ENCODE assay signal across 9 cellular contexts in genomic region chr12:57783466-57783801, GRCh38. TPM values are rescaled to one million over a fixed set of nuclear protein-coding genes. Genes with fewer than 3 reads are reported as not detected.
DNase-seq lines count a peak whose midpoint lies in the region; ATAC-seq, FAIRE-seq and TF ChIP-seq lines count a peak whose summit lies in the region.
"Had no signal": no experiment of that assay in that cellular context is flagged by ENCODE, and none has a peak within 500 bp of the region (broad histone marks: within the 10 kb centered on the region; RNA-seq: fewer than 3 reads in every experiment).

No MANE protein-coding gene starts in this region.

- H3K79me2 ChIP-seq in HepG2 (ENCODE audit: insufficient read depth, low read length): peaks cover 16% of the 10 kb centered on the region

- DNase-seq in activated CD4-positive, alpha-beta T cell treated with anti-CD3 and anti-CD28 coated beads, Interleukin-2, amount 10 ng/mL, durations not matched to agents 24 days and 14 days: no peak
- DNase-seq in activated CD4-positive, alpha-beta T cell treated with anti-CD3 and anti-CD28 coated beads for 1 hour: no peak
- no peak for DNase-seq in activated naive CD8-positive, alpha-beta T cell treated with anti-CD3 and anti-CD28 coated beads, Interleukin-2, amount 10 ng/mL, durations not matched to agents 7 days and 5 days
- DNase-seq in HepG2 (ENCODE audit: low spot score) (no peak), suprapubic skin (ENCODE audit: low spot score in 2 of 2) (no peak), NCI-H2029 treated with DMSO at 0.1 percent for 48 hours (lab: John Stamatoyannopoulos, UW) (no peak), NCI-H446 treated with DMSO at 0.1 percent for 48 hours (lab: John Stamatoyannopoulos, UW) (no peak)
- DNase-seq: COR-L47 had no signal

- no peak for TF ChIP-seq RAD21 in HepG2 (CRISPR knock-in tag; IDR thresholded peaks at IDR 0.05)

- BruUV-seq in HepG2 (replicated peaks; lab: Mats Ljungman, UMichigan): no TSS peak

- no peak for ATAC-seq in activated naive CD8-positive, alpha-beta T cell treated with anti-CD3 and anti-CD28 coated beads, Interleukin-2, amount 10 ng/mL, durations not matched to agents 7 days and 5 days (ENCODE audit: low read depth)
- ATAC-seq in HepG2 (peak; percentile 14), GM19328 (IDR thresholded peaks at IDR 0.05; ENCODE audit: unreplicated experiment) (no peak)

- H3K36me3 ChIP-seq in HepG2 (replicated peaks in 1 of 2; ENCODE audit: control insufficient read depth in 1 of 2, insufficient read depth in 2 of 2, low read length in 2 of 2) (peaks cover 9 to 36% of the 10 kb centered on the region in 2 experiments), suprapubic skin (peaks cover 28% of the 10 kb centered on the region)

- CTCF ChIA-PET in HepG2 (lab: Yijun Ruan, JAX; ENCODE audit: low intra/inter-chr PET ratio, low total read pairs): interaction anchor here (1.8 kb wide), 1 partner anchor 122 kb away, joined by 13 read pairs; no protein-coding TSS in a partner anchor

- POLR2A ChIA-PET in activated naive CD8-positive, alpha-beta T cell treated with anti-CD3 and anti-CD28 coated beads, Interleukin-2, amount 10 ng/mL, durations not matched to agents 7 days and 5 days (lab: Charles Lee): interaction anchor here (0.7 to 3.0 kb wide), 10 partner anchors 9 to 158 kb away, joined by 3 to 29 read pairs (median 3); partner anchors contain the start of genes ATP23, EEF1AKMT3 and METTL1
- POLR2A ChIA-PET in HepG2 (lab: Yijun Ruan, JAX): interaction anchor here (0.7 to 1.7 kb wide), 4 partner anchors 11 to 39 kb away, joined by 3 to 15 read pairs (median 3); partner anchors contain the start of genes AVIL, EEF1AKMT3, METTL1 and TSPAN31

- no peaks in the 10 kb centered on the region; a peak in 1 of 5 replicates for H3K27me3 ChIP-seq in HepG2 (ENCODE audit: control insufficient read depth in 1 of 2, insufficient read depth in 2 of 2, low read length in 2 of 2)
- H3K27me3 ChIP-seq in suprapubic skin: no peaks in the 10 kb centered on the region

- TF ChIP-seq EP300 in HepG2 (IDR thresholded peaks at IDR 0.05; ENCODE audit: low read depth in 2 of 2, low read length in 2 of 2) (no peak), HepG2 (CRISPR knock-in tag; IDR thresholded peaks at IDR 0.05; ENCODE audit: borderline replicate concordance) (no peak), suprapubic skin (IDR thresholded peaks at IDR 0.05) (no peak)

- TF ChIP-seq POLR2A in HepG2 (IDR thresholded peaks at IDR 0.05; ENCODE audit: insufficient read depth in 1 of 2, low read depth in 2 of 2, low read length in 2 of 2): no peak
- no peak for TF ChIP-seq POLR2A in suprapubic skin (IDR thresholded peaks at IDR 0.05)

- FAIRE-seq in HepG2 (lab: Jason Lieb, UNC): no peak

- H3K4me2 ChIP-seq in HepG2 (ENCODE audit: low read depth, low read length): peak overlapping the region; percentile 78

- peaks cover 17% of the 10 kb centered on the region for H3K4me1 ChIP-seq in HepG2 (ENCODE audit: insufficient read depth, low read length)
- H3K4me1 ChIP-seq in suprapubic skin: peaks cover 23% of the 10 kb centered on the region

- H2AFZ ChIP-seq in HepG2 (ENCODE audit: low read length): no peak overlapping the region

- peak overlapping the region; percentile 87 for H3K9ac ChIP-seq in HepG2 (ENCODE audit: insufficient read depth, low read depth, low read length)

- in situ Hi-C loops in HepG2 (cut with HindIII; ENCODE audit: extremely low pct_ligation_motif_present, low pct_unique_long_range_greater_than_20kb): no loop called here

- TF ChIP-seq CTCF in HepG2 (CRISPR knock-in tag; IDR thresholded peaks at IDR 0.05) (no peak), suprapubic skin (IDR thresholded peaks at IDR 0.05) (no peak)

- H3K36me3 Mint-ChIP-seq in activated CD4-positive, alpha-beta T cell treated with anti-CD3 and anti-CD28 coated beads, Interleukin-2, amount 10 ng/mL, durations not matched to agents 24 days and 14 days (ENCODE audit: low read depth): peaks cover 36% of the 10 kb centered on the region
- H3K36me3 Mint-ChIP-seq in activated naive CD8-positive, alpha-beta T cell treated with anti-CD3 and anti-CD28 coated beads, Interleukin-2, amount 10 ng/mL, durations not matched to agents 7 days and 5 days: peaks cover 3% of the 10 kb centered on the region

- H3K27ac ChIP-seq in HepG2 (ENCODE audit: extremely low read length, insufficient read depth, low read length) (peak overlapping the region; percentile 55), suprapubic skin (no peak overlapping the region)

- 55% methylated on average over 12 of the region's 12 CpGs for WGBS in HepG2 (ENCODE audit: low lambda C conversion rate)
- 80% methylated on average over 12 of the region's 12 CpGs for WGBS in suprapubic skin

- peak overlapping the region; percentile 99 for H3K27ac Mint-ChIP-seq in activated CD4-positive, alpha-beta T cell treated with anti-CD3 and anti-CD28 coated beads, Interleukin-2, amount 10 ng/mL, durations not matched to agents 24 days and 14 days
- H3K27ac Mint-ChIP-seq in activated naive CD8-positive, alpha-beta T cell treated with anti-CD3 and anti-CD28 coated beads, Interleukin-2, amount 10 ng/mL, durations not matched to agents 7 days and 5 days: peak overlapping the region; percentile 93

- no peaks in the 10 kb centered on the region for H4K20me1 ChIP-seq in HepG2 (ENCODE audit: insufficient read depth, low read length)

- H3K4me3 ChIP-seq in HepG2 (replicated peaks in 1 of 3; ENCODE audit: insufficient read depth in 1 of 3, low read depth in 2 of 3, low read length in 3 of 3): peak overlapping the region; percentile 95 to 100 (median 99)
- peak overlapping the region; percentile 93 for H3K4me3 ChIP-seq in suprapubic skin

- H3K27me3 Mint-ChIP-seq in activated CD4-positive, alpha-beta T cell treated with anti-CD3 and anti-CD28 coated beads, Interleukin-2, amount 10 ng/mL, durations not matched to agents 24 days and 14 days: no peaks in the 10 kb centered on the region
- no peaks in the 10 kb centered on the region for H3K27me3 Mint-ChIP-seq in activated naive CD8-positive, alpha-beta T cell treated with anti-CD3 and anti-CD28 coated beads, Interleukin-2, amount 10 ng/mL, durations not matched to agents 7 days and 5 days

- peak overlapping the region; percentile 99 for H3K4me3 Mint-ChIP-seq in activated CD4-positive, alpha-beta T cell treated with anti-CD3 and anti-CD28 coated beads, Interleukin-2, amount 10 ng/mL, durations not matched to agents 24 days and 14 days
- peak overlapping the region; percentile 96 for H3K4me3 Mint-ChIP-seq in activated naive CD8-positive, alpha-beta T cell treated with anti-CD3 and anti-CD28 coated beads, Interleukin-2, amount 10 ng/mL, durations not matched to agents 7 days and 5 days

- intact Hi-C loops in activated CD4-positive, alpha-beta T cell treated with anti-CD3 and anti-CD28 coated beads, Interleukin-2, amount 10 ng/mL, durations not matched to agents 24 days and 14 days (cut with micrococcal nuclease): loop anchor here (2.0 kb wide), 2 partner anchors 63 to 115 kb away; partner anchors contain the start of gene CTDSP2
- intact Hi-C loops in HepG2 (cut with micrococcal nuclease; ENCODE audit: unreplicated experiment): no loop called here

- no peaks in the 10 kb centered on the region for H3K9me3 ChIP-seq in HepG2 (ENCODE audit: low read length)
- H3K9me3 ChIP-seq in suprapubic skin: no peaks in the 10 kb centered on the region

- H3K4me1 Mint-ChIP-seq in activated CD4-positive, alpha-beta T cell treated with anti-CD3 and anti-CD28 coated beads, Interleukin-2, amount 10 ng/mL, durations not matched to agents 24 days and 14 days: peaks cover 30% of the 10 kb centered on the region
- peaks cover 33% of the 10 kb centered on the region for H3K4me1 Mint-ChIP-seq in activated naive CD8-positive, alpha-beta T cell treated with anti-CD3 and anti-CD28 coated beads, Interleukin-2, amount 10 ng/mL, durations not matched to agents 7 days and 5 days

- H3K9me3 Mint-ChIP-seq in activated CD4-positive, alpha-beta T cell treated with anti-CD3 and anti-CD28 coated beads, Interleukin-2, amount 10 ng/mL, durations not matched to agents 24 days and 14 days: no peaks in the 10 kb centered on the region
- H3K9me3 Mint-ChIP-seq in activated naive CD8-positive, alpha-beta T cell treated with anti-CD3 and anti-CD28 coated beads, Interleukin-2, amount 10 ng/mL, durations not matched to agents 7 days and 5 days: no peaks in the 10 kb centered on the region

RNA-seq across cellular contexts. Expression of gene TSFM, which starts 0.8 kb away (rescaled TPM):
- 62.5 and 64.3 TPM in 2 replicates for total RNA-seq in activated CD4-positive, alpha-beta T cell treated with anti-CD3 and anti-CD28 coated beads, Interleukin-2, amount 10 ng/mL, durations not matched to agents 24 days and 14 days
- total RNA-seq in activated naive CD8-positive, alpha-beta T cell treated with anti-CD3 and anti-CD28 coated beads, Interleukin-2, amount 10 ng/mL, durations not matched to agents 7 days and 5 days: 10 to 100 TPM; 23.0 to 24.4 TPM
- total RNA-seq in HepG2 (2016; rRNA removed; fragmentation: Illumina TruSeq; extraction: Trizol): 68.3 and 89.7 TPM in 2 replicates
- total RNA-seq in HepG2 (2016; cell fraction: cytosol; rRNA removed; fragmentation: Illumina TruSeq; extraction: Trizol; ENCODE audit: low read depth): 3.6 and 5.5 TPM in 2 replicates
- total RNA-seq in HepG2 (2016; cell fraction: insoluble cytoplasmic fraction; rRNA removed; fragmentation: Illumina TruSeq; extraction: Trizol): 68.1 and 86.4 TPM in 2 replicates
- 11.5 and 12.6 TPM in 2 replicates for total RNA-seq in HepG2 (2016; cell fraction: membrane; rRNA removed; fragmentation: Illumina TruSeq; extraction: Trizol)
- total RNA-seq in HepG2 (2016; cell fraction: nucleus; rRNA removed; fragmentation: Illumina TruSeq; extraction: Trizol): 22.8 and 27.6 TPM in 2 replicates
- polyA plus RNA-seq in HepG2 (2011; rRNA removed): 24.0 and 29.8 TPM in 2 replicates
- 23.1 and 23.8 TPM in 2 replicates for polyA plus RNA-seq in HepG2 (2011; cell fraction: cytosol; rRNA removed)
- polyA plus RNA-seq in HepG2 (2011; cell fraction: nucleus; rRNA removed): 7.3 and 7.5 TPM in 2 replicates
- 31.2 and 34.6 TPM in 2 replicates for polyA plus RNA-seq in HepG2 (2012)
- 5.3 and 5.4 TPM in 2 replicates for polyA plus RNA-seq in HepG2 (2016; cell fraction: cytosol; fragmentation: Illumina TruSeq; extraction: Trizol; ENCODE audit: low read depth)
- 85.2 and 97.5 TPM in 2 replicates for polyA plus RNA-seq in HepG2 (2016; cell fraction: insoluble cytoplasmic fraction; fragmentation: Illumina TruSeq; extraction: Trizol; ENCODE audit: low read depth)
- 10.7 TPM in 2 replicates for polyA plus RNA-seq in HepG2 (2016; cell fraction: membrane; fragmentation: Illumina TruSeq; extraction: Trizol; ENCODE audit: low read depth)
- 48.3 and 48.4 TPM in 2 replicates for polyA plus RNA-seq in HepG2 (2016; cell fraction: nucleus; fragmentation: Illumina TruSeq; extraction: Trizol; ENCODE audit: insufficient read depth, low read depth)
- polyA minus RNA-seq in HepG2 (2011; rRNA and poly(A)+ RNA removed; ENCODE audit: low replicate concordance): 8.7 and 16.9 TPM in 2 replicates
- 6.6 and 10.7 TPM in 2 replicates for polyA minus RNA-seq in HepG2 (2011; cell fraction: cytosol; rRNA and poly(A)+ RNA removed)
- polyA minus RNA-seq in HepG2 (2011; cell fraction: nucleus; rRNA and poly(A)+ RNA removed): 9.7 and 11.1 TPM in 2 replicates
- total RNA-seq in suprapubic skin: 10 to 100 TPM; 19.6 to 35.4 (median 29.1) TPM

RNA-seq across cellular contexts. Expression of gene EEF1AKMT3, which starts 11.0 kb away (rescaled TPM):
- total RNA-seq in activated CD4-positive, alpha-beta T cell treated with anti-CD3 and anti-CD28 coated beads, Interleukin-2, amount 10 ng/mL, durations not matched to agents 24 days and 14 days: 5.2 and 6.1 TPM in 2 replicates
- 1 to 10 TPM; 3.8 to 4.1 TPM for total RNA-seq in activated naive CD8-positive, alpha-beta T cell treated with anti-CD3 and anti-CD28 coated beads, Interleukin-2, amount 10 ng/mL, durations not matched to agents 7 days and 5 days
- total RNA-seq in HepG2 (2016; rRNA removed; fragmentation: Illumina TruSeq; extraction: Trizol) (4.7 and 6.6 TPM in 2 replicates), suprapubic skin (10 to 100 TPM in 3 of 4 donors, 1 to 10 TPM in 1; 8.7 to 13.7 (median 11.3) TPM)
- 1.7 and 1.9 TPM in 2 replicates for total RNA-seq in HepG2 (2016; cell fraction: cytosol; rRNA removed; fragmentation: Illumina TruSeq; extraction: Trizol; ENCODE audit: low read depth)
- 5.0 and 5.9 TPM in 2 replicates for total RNA-seq in HepG2 (2016; cell fraction: insoluble cytoplasmic fraction; rRNA removed; fragmentation: Illumina TruSeq; extraction: Trizol)
- total RNA-seq in HepG2 (2016; cell fraction: membrane; rRNA removed; fragmentation: Illumina TruSeq; extraction: Trizol): 6.1 TPM in 2 replicates
- total RNA-seq in HepG2 (2016; cell fraction: nucleus; rRNA removed; fragmentation: Illumina TruSeq; extraction: Trizol): 3.5 and 3.8 TPM in 2 replicates
- polyA plus RNA-seq in HepG2 (2011; rRNA removed): 10.8 and 11.4 TPM in 2 replicates
- polyA plus RNA-seq in HepG2 (2011; cell fraction: cytosol; rRNA removed): 9.7 and 10.4 TPM in 2 replicates
- 8.1 and 9.8 TPM in 2 replicates for polyA plus RNA-seq in HepG2 (2011; cell fraction: nucleus; rRNA removed)
- 7.8 and 9.8 TPM in 2 replicates for polyA plus RNA-seq in HepG2 (2012)
- polyA plus RNA-seq in HepG2 (2016; cell fraction: cytosol; fragmentation: Illumina TruSeq; extraction: Trizol; ENCODE audit: low read depth): 1.3 and 1.5 TPM in 2 replicates
- 6.4 and 8.5 TPM in 2 replicates for polyA plus RNA-seq in HepG2 (2016; cell fraction: insoluble cytoplasmic fraction; fragmentation: Illumina TruSeq; extraction: Trizol; ENCODE audit: low read depth)
- polyA plus RNA-seq in HepG2 (2016; cell fraction: membrane; fragmentation: Illumina TruSeq; extraction: Trizol; ENCODE audit: low read depth): 5.3 and 6.0 TPM in 2 replicates
- polyA plus RNA-seq in HepG2 (2016; cell fraction: nucleus; fragmentation: Illumina TruSeq; extraction: Trizol; ENCODE audit: insufficient read depth, low read depth): 10.5 TPM in 2 replicates
- polyA minus RNA-seq in HepG2 (2011; rRNA and poly(A)+ RNA removed; ENCODE audit: low replicate concordance): 6.5 and 19.9 TPM in 2 replicates
- 5.5 and 6.4 TPM in 2 replicates for polyA minus RNA-seq in HepG2 (2011; cell fraction: cytosol; rRNA and poly(A)+ RNA removed)
- polyA minus RNA-seq in HepG2 (2011; cell fraction: nucleus; rRNA and poly(A)+ RNA removed): 3.5 and 5.6 TPM in 2 replicates

RNA-seq across cellular contexts. Expression of gene METTL1, which starts 11.5 kb away (rescaled TPM):
- total RNA-seq in activated CD4-positive, alpha-beta T cell treated with anti-CD3 and anti-CD28 coated beads, Interleukin-2, amount 10 ng/mL, durations not matched to agents 24 days and 14 days: 72.2 and 79.8 TPM in 2 replicates
- total RNA-seq in activated naive CD8-positive, alpha-beta T cell treated with anti-CD3 and anti-CD28 coated beads, Interleukin-2, amount 10 ng/mL, durations not matched to agents 7 days and 5 days: 10 to 100 TPM; 13.9 to 14.9 TPM
- 34.7 and 35.5 TPM in 2 replicates for total RNA-seq in HepG2 (2016; rRNA removed; fragmentation: Illumina TruSeq; extraction: Trizol)
- 13.7 and 15.7 TPM in 2 replicates for total RNA-seq in HepG2 (2016; cell fraction: cytosol; rRNA removed; fragmentation: Illumina TruSeq; extraction: Trizol; ENCODE audit: low read depth)
- 35.1 and 37.6 TPM in 2 replicates for total RNA-seq in HepG2 (2016; cell fraction: insoluble cytoplasmic fraction; rRNA removed; fragmentation: Illumina TruSeq; extraction: Trizol)
- 18.6 and 19.7 TPM in 2 replicates for total RNA-seq in HepG2 (2016; cell fraction: membrane; rRNA removed; fragmentation: Illumina TruSeq; extraction: Trizol)
- total RNA-seq in HepG2 (2016; cell fraction: nucleus; rRNA removed; fragmentation: Illumina TruSeq; extraction: Trizol): 22.7 and 26.8 TPM in 2 replicates
- polyA plus RNA-seq in HepG2 (2011; rRNA removed): 36.9 and 38.3 TPM in 2 replicates
- 22.7 and 24.5 TPM in 2 replicates for polyA plus RNA-seq in HepG2 (2011; cell fraction: cytosol; rRNA removed)
- 38.6 and 43.0 TPM in 2 replicates for polyA plus RNA-seq in HepG2 (2011; cell fraction: nucleus; rRNA removed)
- polyA plus RNA-seq in HepG2 (2012): 21.2 and 23.6 TPM in 2 replicates
- 11.4 and 14.1 TPM in 2 replicates for polyA plus RNA-seq in HepG2 (2016; cell fraction: cytosol; fragmentation: Illumina TruSeq; extraction: Trizol; ENCODE audit: low read depth)
- polyA plus RNA-seq in HepG2 (2016; cell fraction: insoluble cytoplasmic fraction; fragmentation: Illumina TruSeq; extraction: Trizol; ENCODE audit: low read depth): 46.1 and 52.2 TPM in 2 replicates
- 15.5 and 17.6 TPM in 2 replicates for polyA plus RNA-seq in HepG2 (2016; cell fraction: membrane; fragmentation: Illumina TruSeq; extraction: Trizol; ENCODE audit: low read depth)
- polyA plus RNA-seq in HepG2 (2016; cell fraction: nucleus; fragmentation: Illumina TruSeq; extraction: Trizol; ENCODE audit: insufficient read depth, low read depth): 43.2 and 53.1 TPM in 2 replicates
- polyA minus RNA-seq in HepG2 (2011; rRNA and poly(A)+ RNA removed; ENCODE audit: low replicate concordance): 49.2 and 64.0 TPM in 2 replicates
- 9.4 and 10.6 TPM in 2 replicates for polyA minus RNA-seq in HepG2 (2011; cell fraction: cytosol; rRNA and poly(A)+ RNA removed)
- 58.3 and 58.5 TPM in 2 replicates for polyA minus RNA-seq in HepG2 (2011; cell fraction: nucleus; rRNA and poly(A)+ RNA removed)
- total RNA-seq in suprapubic skin: 10 to 100 TPM in 3 of 4 donors, 1 to 10 TPM in 1; 9.1 to 24.1 (median 16.4) TPM

RNA-seq across cellular contexts. Expression of gene CYP27B1, which starts 16.6 kb away (rescaled TPM):
- 12.3 and 12.7 TPM in 2 replicates for total RNA-seq in activated CD4-positive, alpha-beta T cell treated with anti-CD3 and anti-CD28 coated beads, Interleukin-2, amount 10 ng/mL, durations not matched to agents 24 days and 14 days
- 1 to 10 TPM; 2.4 to 2.6 TPM for total RNA-seq in activated naive CD8-positive, alpha-beta T cell treated with anti-CD3 and anti-CD28 coated beads, Interleukin-2, amount 10 ng/mL, durations not matched to agents 7 days and 5 days
- total RNA-seq in HepG2 (2016; rRNA removed; fragmentation: Illumina TruSeq; extraction: Trizol): 0.97 and 2.3 TPM in 2 replicates
- total RNA-seq in HepG2 (2016; cell fraction: cytosol; rRNA removed; fragmentation: Illumina TruSeq; extraction: Trizol; ENCODE audit: low read depth): 0.51 and 0.53 TPM in 2 replicates
- 0.70 and 2.8 TPM in 2 replicates for total RNA-seq in HepG2 (2016; cell fraction: insoluble cytoplasmic fraction; rRNA removed; fragmentation: Illumina TruSeq; extraction: Trizol)
- 0.79 and 0.83 TPM in 2 replicates for total RNA-seq in HepG2 (2016; cell fraction: membrane; rRNA removed; fragmentation: Illumina TruSeq; extraction: Trizol)
- total RNA-seq in HepG2 (2016; cell fraction: nucleus; rRNA removed; fragmentation: Illumina TruSeq; extraction: Trizol): 4.1 and 5.2 TPM in 2 replicates
- polyA plus RNA-seq in HepG2 (2011; rRNA removed): 3.0 and 3.4 TPM in 2 replicates
- polyA plus RNA-seq in HepG2 (2011; cell fraction: cytosol; rRNA removed): 0.86 and 1.2 TPM in 2 replicates
- polyA plus RNA-seq in HepG2 (2011; cell fraction: nucleus; rRNA removed): 19.6 and 23.7 TPM in 2 replicates
- 1.4 and 2.3 TPM in 2 replicates for polyA plus RNA-seq in HepG2 (2012)
- 0.29 and 0.36 TPM in 2 replicates for polyA plus RNA-seq in HepG2 (2016; cell fraction: cytosol; fragmentation: Illumina TruSeq; extraction: Trizol; ENCODE audit: low read depth)
- polyA plus RNA-seq in HepG2 (2016; cell fraction: insoluble cytoplasmic fraction; fragmentation: Illumina TruSeq; extraction: Trizol; ENCODE audit: low read depth): 1.1 and 1.2 TPM in 2 replicates
- polyA plus RNA-seq in HepG2 (2016; cell fraction: membrane; fragmentation: Illumina TruSeq; extraction: Trizol; ENCODE audit: low read depth): 0.59 and 0.77 TPM in 2 replicates
- polyA plus RNA-seq in HepG2 (2016; cell fraction: nucleus; fragmentation: Illumina TruSeq; extraction: Trizol; ENCODE audit: insufficient read depth, low read depth): 6.9 and 9.0 TPM in 2 replicates
- 5.9 and 7.2 TPM in 2 replicates for polyA minus RNA-seq in HepG2 (2011; rRNA and poly(A)+ RNA removed; ENCODE audit: low replicate concordance)
- 0.40 and 1.9 TPM in 2 replicates for polyA minus RNA-seq in HepG2 (2011; cell fraction: cytosol; rRNA and poly(A)+ RNA removed)
- 15.7 and 19.3 TPM in 2 replicates for polyA minus RNA-seq in HepG2 (2011; cell fraction: nucleus; rRNA and poly(A)+ RNA removed)
- total RNA-seq in suprapubic skin: 1 to 10 TPM; 1.2 to 4.1 (median 2.0) TPM

RNA-seq across cellular contexts. Expression of gene MARCHF9, which starts 28.5 kb away (rescaled TPM):
- total RNA-seq in activated CD4-positive, alpha-beta T cell treated with anti-CD3 and anti-CD28 coated beads, Interleukin-2, amount 10 ng/mL, durations not matched to agents 24 days and 14 days: 21.6 and 22.7 TPM in 2 replicates
- 10 to 100 TPM; 37.1 to 38.3 TPM for total RNA-seq in activated naive CD8-positive, alpha-beta T cell treated with anti-CD3 and anti-CD28 coated beads, Interleukin-2, amount 10 ng/mL, durations not matched to agents 7 days and 5 days
- total RNA-seq in HepG2 (2016; rRNA removed; fragmentation: Illumina TruSeq; extraction: Trizol) (2.7 and 5.7 TPM in 2 replicates), suprapubic skin (10 to 100 TPM; 10.2 to 26.6 (median 13.1) TPM)
- total RNA-seq in HepG2 (2016; cell fraction: cytosol; rRNA removed; fragmentation: Illumina TruSeq; extraction: Trizol; ENCODE audit: low read depth): 3.9 and 5.1 TPM in 2 replicates
- 3.4 and 4.7 TPM in 2 replicates for total RNA-seq in HepG2 (2016; cell fraction: insoluble cytoplasmic fraction; rRNA removed; fragmentation: Illumina TruSeq; extraction: Trizol)
- 5.9 and 6.2 TPM in 2 replicates for total RNA-seq in HepG2 (2016; cell fraction: membrane; rRNA removed; fragmentation: Illumina TruSeq; extraction: Trizol)
- 3.4 and 4.3 TPM in 2 replicates for total RNA-seq in HepG2 (2016; cell fraction: nucleus; rRNA removed; fragmentation: Illumina TruSeq; extraction: Trizol)
- 9.6 and 14.5 TPM in 2 replicates for polyA plus RNA-seq in HepG2 (2011; rRNA removed)
- polyA plus RNA-seq in HepG2 (2011; cell fraction: cytosol; rRNA removed): 8.1 and 8.8 TPM in 2 replicates
- 15.5 and 17.5 TPM in 2 replicates for polyA plus RNA-seq in HepG2 (2011; cell fraction: nucleus; rRNA removed)
- 7.7 and 10.3 TPM in 2 replicates for polyA plus RNA-seq in HepG2 (2012)
- polyA plus RNA-seq in HepG2 (2016; cell fraction: cytosol; fragmentation: Illumina TruSeq; extraction: Trizol; ENCODE audit: low read depth): 2.7 and 3.1 TPM in 2 replicates
- polyA plus RNA-seq in HepG2 (2016; cell fraction: insoluble cytoplasmic fraction; fragmentation: Illumina TruSeq; extraction: Trizol; ENCODE audit: low read depth): 5.0 and 8.0 TPM in 2 replicates
- 5.8 TPM in 2 replicates for polyA plus RNA-seq in HepG2 (2016; cell fraction: membrane; fragmentation: Illumina TruSeq; extraction: Trizol; ENCODE audit: low read depth)
- polyA plus RNA-seq in HepG2 (2016; cell fraction: nucleus; fragmentation: Illumina TruSeq; extraction: Trizol; ENCODE audit: insufficient read depth, low read depth): 13.4 and 15.4 TPM in 2 replicates
- 12.1 and 12.5 TPM in 2 replicates for polyA minus RNA-seq in HepG2 (2011; rRNA and poly(A)+ RNA removed; ENCODE audit: low replicate concordance)
- polyA minus RNA-seq in HepG2 (2011; cell fraction: cytosol; rRNA and poly(A)+ RNA removed): 4.1 and 4.5 TPM in 2 replicates
- 3.7 and 5.3 TPM in 2 replicates for polyA minus RNA-seq in HepG2 (2011; cell fraction: nucleus; rRNA and poly(A)+ RNA removed)
